ENCODE assay signal across 37 cellular contexts in genomic region chr6:17144016-17144415, GRCh38. TPM values are rescaled to one million over a fixed set of nuclear protein-coding genes. Genes with fewer than 3 reads are reported as not detected.
"Had no signal": no experiment of that assay in that cellular context is flagged by ENCODE, and none has a peak within 500 bp of the region (broad histone marks: within the 10 kb centered on the region; RNA-seq: fewer than 3 reads in every experiment).

No MANE protein-coding gene starts in this region.

- H3K36me3 ChIP-seq: adrenal gland, ascending aorta, brain microvascular endothelial cell, breast epithelium, cardiac muscle cell had no signal

- H3K27ac ChIP-seq: adrenal gland, ascending aorta, body of pancreas, brain microvascular endothelial cell, breast epithelium, cardiac muscle cell had no signal

- H3K4me3 ChIP-seq: adrenal gland, ascending aorta, body of pancreas, breast epithelium, cardiac muscle cell had no signal

- H3K9me3 ChIP-seq: adrenal gland, body of pancreas had no signal

- ATAC-seq: activated naive CD4-positive, alpha-beta T cell treated with anti-CD3 and anti-CD28 coated beads, Interleukin-2, amount 50 U/mL, for 72 hours; activated naive CD8-positive, alpha-beta T cell treated with anti-CD3 and anti-CD28 coated beads, Interleukin-2, amount 50 U/mL, for 24 hours; activated T-cell treated with anti-CD3 and anti-CD28 coated beads, Interleukin-2, amount 50 U/mL, for 4 hours; activated T-cell treated with anti-CD3 and anti-CD28 coated beads, Interleukin-2, amount 50 U/mL, for 72 hours; activated T-helper 17 cell treated with anti-CD3 and anti-CD28 coated beads, Interleukin-2, amount 50 U/mL, for 72 hours; body of pancreas had no signal

- H3K4me1 ChIP-seq: adrenal gland, ascending aorta, body of pancreas, breast epithelium had no signal

- DNase-seq: activated effector memory CD4-positive, alpha-beta T cell treated with anti-CD3 and anti-CD28 coated beads, Interleukin-2, amount 50 U/mL, for 16 hours; activated effector memory CD4-positive, alpha-beta T cell treated with Interleukin-2 at 50 U/mL for 16 hours; activated gamma-delta T cell; activated gamma-delta T cell treated with Interleukin-2 at 50 U/mL for 16 hours; activated naive CD4-positive, alpha-beta T cell; activated naive CD4-positive, alpha-beta T cell treated with anti-CD3 and anti-CD28 coated beads for 36 hours; activated naive CD4-positive, alpha-beta T cell treated with anti-CD3 and anti-CD28 coated beads, Interleukin-2, amount 10 ng/mL, durations not matched to agents 7 days and 5 days; activated naive CD4-positive, alpha-beta T cell treated with anti-CD3 and anti-CD28 coated beads, Interleukin-2, amount 50 U/mL, for 16 hours; activated naive CD4-positive, alpha-beta T cell treated with Interleukin-2 at 50 U/mL for 16 hours; activated naive CD8-positive, alpha-beta T cell treated with anti-CD3 and anti-CD28 coated beads for 36 hours; activated naive CD8-positive, alpha-beta T cell treated with anti-CD3 and anti-CD28 coated beads, Interleukin-2, amount 10 ng/mL, durations not matched to agents 7 days and 5 days; activated naive CD8-positive, alpha-beta T cell treated with anti-CD3 and anti-CD28 coated beads, Interleukin-2, amount 50 U/mL, for 24 hours; activated T-cell treated with anti-CD3 and anti-CD28 coated beads, Interleukin-2, amount 50 U/mL, for 24 hours; activated T-cell treated with anti-CD3 and anti-CD28 coated beads, Interleukin-2, amount 50 U/mL, for 4 hours; activated T-cell treated with anti-CD3 and anti-CD28 coated beads, Interleukin-2, amount 50 U/mL, for 48 hours; activated T-cell treated with anti-CD3 and anti-CD28 coated beads, Interleukin-2, amount 50 U/mL, for 72 hours; adrenal gland; amniotic stem cell; amygdala; anterior cingulate cortex; aorta; body of pancreas; brain microvascular endothelial cell; caudate nucleus; central memory CD4-positive, alpha-beta T cell; cerebellar nuclear complex had no signal

- H3K27me3 ChIP-seq: adrenal gland, ascending aorta, body of pancreas, brain microvascular endothelial cell, breast epithelium, cardiac muscle cell had no signal

- FAIRE-seq: astrocyte, bronchial epithelial cell had no signal

RNA-seq across cellular contexts. Expression of gene STMND1, which starts 42.2 kb away (rescaled TPM):
- total RNA-seq: activated naive CD4-positive, alpha-beta T cell treated with anti-CD3 and anti-CD28 coated beads for 36 hours; activated naive CD8-positive, alpha-beta T cell treated with anti-CD3 and anti-CD28 coated beads for 36 hours; activated naive CD8-positive, alpha-beta T cell treated with anti-CD3 and anti-CD28 coated beads, Interleukin-2, amount 10 ng/mL, durations not matched to agents 7 days and 5 days; activated T-cell treated with anti-CD3 and anti-CD28 coated beads, Interleukin-2, amount 50 U/mL, for 4 hours; activated T-cell treated with anti-CD3 and anti-CD28 coated beads, Interleukin-2, amount 50 U/mL, for 72 hours; activated T-helper 1 cell treated with anti-CD3 and anti-CD28 coated beads, Interleukin-12 subunit alpha, Interleukin-12 subunit beta, Interleukin-2, Interleukin-4 antibody, amounts not matched to agents 30 ng/mL and 10 ng/mL and 1 ng/mL, durations not matched to agents 14 hours and 24 hours and 36 hours; activated T-helper 2 cell treated with anti-CD3 and anti-CD28 coated beads, Interferon-gamma antibody, Interleukin-2, Interleukin-4, amounts not matched to agents 10 μg/mL and 5 μg/mL and 100 μg/mL, durations not matched to agents 14 hours and 24 hours and 36 hours; adrenal gland; aorta; ascending aorta; bronchial epithelial cell; cardiac muscle cell; cardiac septum; chondrocyte had no signal
- polyA plus RNA-seq: adrenal gland, aorta, cardiac muscle cell had no signal
